ENCODE assay signal across 11 cellular contexts in genomic region chr7:84092207-84092606, GRCh38.
DNase-seq lines count a peak whose midpoint lies in the region; ATAC-seq and TF ChIP-seq lines count a peak whose summit lies in the region.
"Had no signal": no experiment of that assay in that cellular context is flagged by ENCODE, and none has a peak within 500 bp of the region (broad histone marks: within the 10 kb centered on the region; RNA-seq: fewer than 3 reads in every experiment).

No MANE protein-coding gene starts in this region.

- no peak overlapping the region for H3K23ac ChIP-seq in IMR-90 (ENCODE audit: low read depth, low read length)

- H3K4me1 ChIP-seq in CD8-positive, alpha-beta memory T cell (ENCODE audit: insufficient read depth, low read length) = peaks cover 18% of the 10 kb centered on the region
- H3K4me1 ChIP-seq in IMR-90 (ENCODE audit: control insufficient read depth, insufficient read depth, low read length) = 0 out of 2 replicates have a peak, but pooled peaks cover 2% of the 10 kb centered on the region

- dilution Hi-C loops in IMR-90 (cut with HindIII; ENCODE audit: low sequenced_read_pairs, unreplicated experiment) = no loop called here

- H3K27me3 ChIP-seq in CD8-positive, alpha-beta memory T cell (ENCODE audit: insufficient read depth, low read length, poor library complexity, severe bottlenecking) = no peaks in the 10 kb centered on the region
- H3K27me3 ChIP-seq in IMR-90 (ENCODE audit: control insufficient read depth, insufficient read depth, low read length) = no peaks in the 10 kb centered on the region

- no peak overlapping the region for H2AK5ac ChIP-seq in IMR-90 (ENCODE audit: low read depth, low read length)

- H2BK20ac ChIP-seq in IMR-90 (ENCODE audit: low read depth, low read length) = peak overlapping the region; percentile 16; the same call in 1 of the 2 replicates

- CTCF ChIA-PET in CD8-positive, alpha-beta memory T cell (lab: Charles Lee) = no interaction called here
- CTCF ChIA-PET in IMR-90 (lab: Yijun Ruan, JAX) = no interaction called here

- H3K9me3 Mint-ChIP-seq in CD8-positive, alpha-beta memory T cell = peaks cover 0 to 22% (median 2%) of the 10 kb centered on the region in 5 donors
- H3K9me3 Mint-ChIP-seq in T-helper 2 cell treated with Interferon-gamma antibody and Interleukin-4, amounts not matched to agents 5 μg/mL and 100 μg/mL, for 36 hours = peaks cover 6% of the 10 kb centered on the region
- peaks cover 0 to 22% (median 5%) of the 10 kb centered on the region in 6 donors for H3K9me3 Mint-ChIP-seq in immature natural killer cell

- in situ Hi-C loops in IMR-90 (cut with MboI; ENCODE audit: low sequenced_read_pairs) = no loop called here

- H2AFZ ChIP-seq in IMR-90 (replicated peaks; ENCODE audit: low read length, poor library complexity) = no peak overlapping the region

- peak overlapping the region; percentile 19; the same call in 1 of the 2 replicates for H3K18ac ChIP-seq in IMR-90 (ENCODE audit: low read depth, low read length)

- no peak overlapping the region for H2BK15ac ChIP-seq in IMR-90 (ENCODE audit: low read depth, low read length)

- peak overlapping the region; percentile 6 for H3K4me3 ChIP-seq in CD8-positive, alpha-beta memory T cell (ENCODE audit: low read length)
- peak overlapping the region; percentile 6; the same call in 1 of the 2 replicates for H3K4me3 ChIP-seq in IMR-90 (ENCODE audit: insufficient read depth, low read depth, low read length)

- intact Hi-C loops in IMR-90 (cut with micrococcal nuclease) = no loop called here

- WGBS in IMR-90 (ENCODE audit: extremely low coverage in 2 of 2, insufficient read length in 1 of 2), 2 experiments = 10% methylated on average over 2 of the region's 5 CpGs; no CpG with 5 or more reads in 1 of the 2 experiments

- H3K9ac ChIP-seq in IMR-90 (ENCODE audit: low read depth, low read length) = peak overlapping the region; percentile 36; the same call in 1 of the 2 replicates

- H3K9me1 ChIP-seq in IMR-90 (ENCODE audit: insufficient read depth, low read length) = no peaks in the 10 kb centered on the region

- peaks cover 7 to 26% (median 7%) of the 10 kb centered on the region in 3 donors for H3K4me1 Mint-ChIP-seq in CD8-positive, alpha-beta memory T cell
- H3K4me1 Mint-ChIP-seq in T-helper 2 cell treated with Interferon-gamma antibody and Interleukin-4, amounts not matched to agents 5 μg/mL and 100 μg/mL, for 36 hours (ENCODE audit: low read depth) = peaks cover 34% of the 10 kb centered on the region
- peaks cover 28 to 42% of the 10 kb centered on the region in 2 donors for H3K4me1 Mint-ChIP-seq in immature natural killer cell

- no peaks in the 10 kb centered on the region for H3K27me3 Mint-ChIP-seq in CD8-positive, alpha-beta memory T cell
- peaks cover 3% of the 10 kb centered on the region for H3K27me3 Mint-ChIP-seq in T-helper 2 cell treated with Interferon-gamma antibody and Interleukin-4, amounts not matched to agents 5 μg/mL and 100 μg/mL, for 36 hours (ENCODE audit: low read depth)
- peaks cover 0 to 4% (median 3%) of the 10 kb centered on the region in 3 donors for H3K27me3 Mint-ChIP-seq in immature natural killer cell (ENCODE audit: low read depth in 3 of 3)

- POLR2A ChIA-PET in CD8-positive, alpha-beta memory T cell (lab: Charles Lee) = no interaction called here
- POLR2A ChIA-PET in IMR-90 (lab: Charles Lee; ENCODE audit: unreplicated experiment) = no interaction called here

- H3K36me3 ChIP-seq in CD8-positive, alpha-beta memory T cell (ENCODE audit: insufficient read depth, low read length) = no peaks in the 10 kb centered on the region
- peaks cover 6% of the 10 kb centered on the region; the same call in 1 of the 2 replicates for H3K36me3 ChIP-seq in IMR-90 (ENCODE audit: control insufficient read depth, insufficient read depth, low read length)

- no peak overlapping the region for H4K91ac ChIP-seq in IMR-90 (ENCODE audit: insufficient read depth, low read depth, low read length)

- peak overlapping the region; percentile 4 to 31; a peak in 1 of 4 replicates for H4K8ac ChIP-seq in IMR-90 (ENCODE audit: low read depth in 2 of 2, low read length in 2 of 2)

- H2BK120ac ChIP-seq in IMR-90 (ENCODE audit: low read depth, low read length) = peak overlapping the region; percentile 42; the same call in 1 of the 2 replicates

- no peak for TF ChIP-seq RAD21 in IMR-90 (IDR thresholded peaks at IDR 0.05; ENCODE audit: low read length)

- no peak overlapping the region for H3K56ac ChIP-seq in IMR-90 (ENCODE audit: extremely low read depth, insufficient read depth, low read length)

- H4K5ac ChIP-seq in IMR-90 (ENCODE audit: low read depth, low read length) = peak overlapping the region; percentile 84; the same call in 1 of the 2 replicates

- peaks cover 0 to 1% (median 0%) of the 10 kb centered on the region in 3 donors for H3K36me3 Mint-ChIP-seq in CD8-positive, alpha-beta memory T cell
- H3K36me3 Mint-ChIP-seq in T-helper 2 cell treated with Interferon-gamma antibody and Interleukin-4, amounts not matched to agents 5 μg/mL and 100 μg/mL, for 36 hours (ENCODE audit: low read depth) = peaks cover 4% of the 10 kb centered on the region
- no peaks in the 10 kb centered on the region for H3K36me3 Mint-ChIP-seq in immature natural killer cell

- H3K27ac ChIP-seq in CD8-positive, alpha-beta memory T cell (ENCODE audit: low read depth, low read length) = no peak overlapping the region
- H3K27ac ChIP-seq in IMR-90 (ENCODE audit: insufficient read depth, low read length) = peak overlapping the region; percentile 47; the same call in 1 of the 2 replicates

- peak overlapping the region; percentile 97 for H3K4me2 ChIP-seq in IMR-90 (ENCODE audit: low read depth, low read length)

- H3K9me3 ChIP-seq in CD8-positive, alpha-beta memory T cell (ENCODE audit: low read length) = no peaks in the 10 kb centered on the region
- no peaks in the 10 kb centered on the region for H3K9me3 ChIP-seq in IMR-90 (ENCODE audit: control insufficient read depth, insufficient read depth, low read length)

- peak overlapping the region in 4 of 7 donors; percentile 15 to 58 (median 48) for H3K4me3 Mint-ChIP-seq in CD8-positive, alpha-beta memory T cell
- peak overlapping the region; percentile 70 for H3K4me3 Mint-ChIP-seq in T-helper 2 cell treated with Interferon-gamma antibody and Interleukin-4, amounts not matched to agents 5 μg/mL and 100 μg/mL, for 36 hours
- H3K4me3 Mint-ChIP-seq in immature natural killer cell = peak overlapping the region; percentile 65 to 72 (median 71)

- TF ChIP-seq POLR2A in IMR-90 (IDR thresholded peaks at IDR 0.05; ENCODE audit: low read depth, low read length) = no peak

- peak in 1 of 5 donors; percentile 48 for DNase-seq in CD8-positive, alpha-beta memory T cell
- DNase-seq in IMR-90 (peak; percentile 40), immature natural killer cell (peak in 2 of 3 donors; percentile 2 to 8), NCI-H1048 (lab: John Stamatoyannopoulos, UW) (no peak)
- peak; percentile 32 for DNase-seq in T-helper 2 cell treated with Interferon-gamma antibody and Interleukin-4, amounts not matched to agents 5 μg/mL and 100 μg/mL, for 36 hours (ENCODE audit: low spot score)
- no peak for DNase-seq in activated CD4-positive, CD25-positive, alpha-beta regulatory T cell (lab: John Stamatoyannopoulos, UW)
- DNase-seq in activated effector memory CD4-positive, alpha-beta T cell treated with Interleukin-2 at 50 U/mL for 16 hours = no peak
- DNase-seq: aorta, GDM1, NCI-H2107 had no signal

- peak; percentile 40; the same call in 1 of the 2 replicates for ATAC-seq in IMR-90 (ENCODE audit: low read depth)
- ATAC-seq in HG02759 (IDR thresholded peaks at IDR 0.05; ENCODE audit: unreplicated experiment) = no peak

- H2AK9ac ChIP-seq in IMR-90 (replicated peaks; ENCODE audit: low read depth, low read length, poor library complexity) = no peak overlapping the region

- H3K27ac Mint-ChIP-seq in CD8-positive, alpha-beta memory T cell = peak overlapping the region in 2 of 8 donors; percentile 6 to 31
- peak overlapping the region; percentile 73 for H3K27ac Mint-ChIP-seq in T-helper 2 cell treated with Interferon-gamma antibody and Interleukin-4, amounts not matched to agents 5 μg/mL and 100 μg/mL, for 36 hours
- peak overlapping the region in 4 of 6 donors; percentile 2 to 71 (median 48) for H3K27ac Mint-ChIP-seq in immature natural killer cell

- peak overlapping the region; percentile 20; the same call in 1 of the 2 replicates for H3K4ac ChIP-seq in IMR-90 (ENCODE audit: low read depth, low read length)

- peaks cover 16 to 24% of the 10 kb centered on the region in 2 experiments for H3K79me1 ChIP-seq in IMR-90 (ENCODE audit: low read depth in 1 of 2, low read length in 2 of 2)

- peak overlapping the region; percentile 69 for H2BK5ac ChIP-seq in IMR-90 (ENCODE audit: low read depth, low read length, poor library complexity, severe bottlenecking)

- H3K14ac ChIP-seq in IMR-90 (replicated peaks; ENCODE audit: low read depth, low read length) = 0 out of 2 replicates have a peak overlapping the region, but pooled peaks have one; percentile 20

- no TSS peak for BruUV-seq in IMR-90 (replicated peaks; lab: Mats Ljungman, UMichigan)

- no peak for TF ChIP-seq CTCF in IMR-90 (conservative IDR thresholded peaks at IDR 0.05; ENCODE audit: low read depth, low read length)

- no peaks in the 10 kb centered on the region for H4K20me1 ChIP-seq in IMR-90 (ENCODE audit: insufficient read depth, low read length)

TF ChIP-seq in IMR-90, 13 proteins besides CTCF, POLR2A, EP300 and RAD21:
- TF ChIP-seq ELK1 (IDR thresholded peaks at IDR 0.05; ENCODE audit: borderline replicate concordance, low read depth, low read length) (no peak), RFX5 (IDR thresholded peaks at IDR 0.05; ENCODE audit: low read depth, low read length) (no peak), SMC3 (IDR thresholded peaks at IDR 0.05; ENCODE audit: low read depth, low read length) (no peak), RCOR1 (IDR thresholded peaks at IDR 0.05; ENCODE audit: insufficient replicate concordance, low read length) (no peak), MAFK (IDR thresholded peaks at IDR 0.05; ENCODE audit: low read depth, low read length) (no peak), BHLHE40 (IDR thresholded peaks at IDR 0.05; ENCODE audit: low read depth, low read length) (no peak)

Comparison
In these comparisons a context has a peak if more than half of its experiments do, and no peak if none do; other contexts are left out.
1. DNase-seq: peak in IMR-90 (single experiment), T-helper 2 cell treated with Interferon-gamma antibody and Interleukin-4, amounts not matched to agents 5 μg/mL and 100 μg/mL, for 36 hours (single experiment) and immature natural killer cell (2 of 3); none in NCI-H1048 (single experiment), activated CD4-positive, CD25-positive, alpha-beta regulatory T cell (0 of 4) and activated effector memory CD4-positive, alpha-beta T cell treated with Interleukin-2 at 50 U/mL for 16 hours (single experiment).
2. Peak in every context shown above with its lines, with median percentiles within 50 percentile points of each other: H3K4me3 Mint-ChIP-seq.